In genomic region chr22:42553475-42554361, GRCh38 we compare ENCODE assay signal across 8 cellular contexts.
DNase-seq lines count a peak whose midpoint lies in the region; ATAC-seq lines count a peak whose summit lies in the region.

TSS of gene SERHL2 (plus strand) at chr22:42553956. CDS start at chr22:42554021, 65 bp downstream.

- DNase-seq in GM03348 (ENCODE audit: low spot score): peak; percentile 100
- DNase-seq in NCI-H526 (lab: John Stamatoyannopoulos, UW): peak; percentile 21 to 83
- DNase-seq in activated CD8-positive, alpha-beta memory T cell treated with anti-CD3 and anti-CD28 coated beads for 24 hours: peak; percentile 90
- DNase-seq in effector CD8-positive, alpha-beta T cell (lab: John Stamatoyannopoulos, UW): peak; percentile 80
- DNase-seq in medulla oblongata (ENCODE audit: extremely low spot score): peak; percentile 75
- peak; percentile 66 to 88 (median 72) for DNase-seq in stimulated activated CD4-positive, alpha-beta T cell treated with anti-CD3 and anti-CD28 coated beads, TNF-alpha, amount 100 ng/mL, for 4 hours (ENCODE audit: low read depth in 3 of 3)
- no peak for DNase-seq in RKO (ENCODE audit: low spot score)

- ATAC-seq in HG02798 (IDR thresholded peaks at IDR 0.05; ENCODE audit: poor library complexity, unreplicated experiment): peak; percentile 76
